ENCODE assay signal across 17 cellular contexts in the genomic region with DNA sequence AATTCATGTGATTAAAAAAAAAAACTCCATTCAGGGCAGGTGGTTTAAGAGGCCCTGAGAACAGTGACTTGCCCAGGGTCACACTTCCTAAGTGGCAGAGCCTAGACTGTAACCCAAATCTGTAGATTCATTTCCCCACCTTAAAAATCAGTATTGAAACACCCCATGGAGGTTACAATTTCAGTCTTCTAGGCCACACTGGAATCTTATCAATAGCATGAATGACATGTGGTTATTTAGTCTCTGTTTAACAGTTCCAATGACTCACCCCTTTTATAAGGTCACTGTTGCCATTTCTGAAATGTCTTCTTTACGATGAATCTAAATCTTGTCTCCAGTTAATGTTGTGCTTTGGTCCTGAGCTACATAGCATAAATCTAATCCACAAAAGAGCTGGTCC.
DNase-seq lines count a peak whose midpoint lies in the region; ATAC-seq, FAIRE-seq and TF ChIP-seq lines count a peak whose summit lies in the region.
"Had no signal": no experiment of that assay in that cellular context is flagged by ENCODE, and none has a peak within 500 bp of the region (broad histone marks: within the 10 kb centered on the region; RNA-seq: fewer than 3 reads in every experiment).

No MANE protein-coding gene starts in this region.

- no peak overlapping the region for H2AFZ ChIP-seq in trophoblast cell (ENCODE audit: insufficient read depth, low read length, poor library complexity)

- H3K4ac ChIP-seq in trophoblast cell (ENCODE audit: low read depth, low read length) = no peak overlapping the region

- H3K9me3 Mint-ChIP-seq in Calu3 (ENCODE audit: low read depth, unreplicated experiment) = no peaks in the 10 kb centered on the region

- H4K8ac ChIP-seq in trophoblast cell (ENCODE audit: low read depth, low read length) = no peak overlapping the region

- BruUV-seq in Calu3 (replicated peaks; lab: Mats Ljungman, UMichigan) = no TSS peak

- no peaks in the 10 kb centered on the region for H3K36me3 ChIP-seq in brain microvascular endothelial cell (replicated peaks)
- peaks cover 0 to 1% of the 10 kb centered on the region in 2 experiments for H3K36me3 ChIP-seq in trophoblast cell (ENCODE audit: control insufficient read depth in 1 of 2, insufficient read depth in 2 of 2, low read length in 2 of 2)
- no peaks in the 10 kb centered on the region for H3K36me3 ChIP-seq in kidney (ENCODE audit: control insufficient read depth in 1 of 2, insufficient read depth in 2 of 2, low read length in 2 of 2)

- H3K4me1 Mint-ChIP-seq in Calu3 (ENCODE audit: low read depth, unreplicated experiment) = peaks cover 29% of the 10 kb centered on the region

- H3K4me3 Mint-ChIP-seq in Calu3 (ENCODE audit: low read depth, unreplicated experiment) = no peak overlapping the region

- H3K36me3 Mint-ChIP-seq in Calu3 (ENCODE audit: insufficient read depth, unreplicated experiment) = no peaks in the 10 kb centered on the region

- no peaks in the 10 kb centered on the region for H3K9me3 ChIP-seq in trophoblast cell (ENCODE audit: insufficient read depth, low read depth, low read length)
- no peaks in the 10 kb centered on the region for H3K9me3 ChIP-seq in kidney (ENCODE audit: control insufficient read depth in 1 of 2, low read length in 2 of 2)

- H2BK120ac ChIP-seq in trophoblast cell (ENCODE audit: insufficient read depth, low read length, poor library complexity) = no peak overlapping the region

- CTCF ChIA-PET in Calu3 (lab: Charles Lee) = interaction anchor here (1.8 kb wide), 1 partner anchor 12 kb away, joined by 3 read pairs; no protein-coding TSS in a partner anchor
- CTCF ChIA-PET in HEK293T (lab: Yijun Ruan, JAX) = interaction anchor here (0.6 kb wide), 1 partner anchor 65 kb away, joined by 4 read pairs; no protein-coding TSS in a partner anchor

- intact Hi-C loops in Calu3 (cut with micrococcal nuclease; ENCODE audit: unreplicated experiment) (no loop called here), kidney (cut with DNase I) (no loop called here)

- H3K4me3 ChIP-seq in brain microvascular endothelial cell (ENCODE audit: low read depth, low read length) (no peak overlapping the region), trophoblast cell (ENCODE audit: low read depth, low read length) (no peak overlapping the region), kidney (ENCODE audit: low read length in 2 of 2) (no peak overlapping the region)

- no peak overlapping the region for H2BK5ac ChIP-seq in trophoblast cell (ENCODE audit: low read depth, low read length, poor library complexity)

- no peak overlapping the region for H3K14ac ChIP-seq in trophoblast cell (ENCODE audit: low read length)

- no peak overlapping the region for H3K9ac ChIP-seq in trophoblast cell (ENCODE audit: low read length)
- no peak overlapping the region for H3K9ac ChIP-seq in kidney (ENCODE audit: low read length in 2 of 2)

- H3K27me3 Mint-ChIP-seq in Calu3 (ENCODE audit: unreplicated experiment) = no peaks in the 10 kb centered on the region

- in situ Hi-C loops in brain microvascular endothelial cell (cut with HindIII; ENCODE audit: low pct_ligation_motif_present, low sequenced_read_pairs) = no loop called here

- no peak overlapping the region for H3K23ac ChIP-seq in trophoblast cell (ENCODE audit: low read length)

- peak overlapping the region; percentile 72 for H3K27ac Mint-ChIP-seq in Calu3 (ENCODE audit: unreplicated experiment)

- POLR2A ChIA-PET in HEK293T (lab: Yijun Ruan, JAX) = interaction anchor here (1.3 kb wide), 1 partner anchor 328 kb away, joined by 3 read pairs; a partner anchor contains a TSS

- H3K27ac ChIP-seq in brain microvascular endothelial cell (peak overlapping the region; percentile 34), trophoblast cell (ENCODE audit: low read depth, low read length) (no peak overlapping the region), kidney (ENCODE audit: low read depth in 2 of 2, low read length in 2 of 2) (no peak overlapping the region)
- H3K27ac ChIP-seq: C4-2B had no signal

- H3K79me2 ChIP-seq in trophoblast cell (ENCODE audit: control insufficient read depth, insufficient read depth, low read length, poor library complexity) = no peaks in the 10 kb centered on the region

- H3K4me2 ChIP-seq in trophoblast cell (ENCODE audit: low read length) = no peak overlapping the region

- no peak for ATAC-seq in HG02981 (IDR thresholded peaks at IDR 0.05; ENCODE audit: unreplicated experiment)

- H3K18ac ChIP-seq in trophoblast cell (ENCODE audit: low read length) = no peak overlapping the region

- H4K91ac ChIP-seq in trophoblast cell (ENCODE audit: low read depth, low read length) = no peak overlapping the region

- no CpG with 5 or more reads among the region's 1 CpG for WGBS in trophoblast cell (ENCODE audit: extremely low coverage, insufficient coverage, insufficient read length)

- H3K27me3 ChIP-seq in brain microvascular endothelial cell (replicated peaks) (no peaks in the 10 kb centered on the region), trophoblast cell (ENCODE audit: insufficient read depth, low read length) (no peaks in the 10 kb centered on the region)

- no peak for FAIRE-seq in kidney (lab: Jason Lieb, UNC)

- H3K79me1 ChIP-seq in trophoblast cell (ENCODE audit: low read length) = no peaks in the 10 kb centered on the region

- H2AK5ac ChIP-seq in trophoblast cell (ENCODE audit: low read length) = no peak overlapping the region

- H2BK12ac ChIP-seq in trophoblast cell (ENCODE audit: low read length) = no peak overlapping the region

- TF ChIP-seq CTCF in Calu3 (IDR thresholded peaks at IDR 0.05; ENCODE audit: unreplicated experiment) = no peak
- TF ChIP-seq CTCF in brain microvascular endothelial cell (IDR thresholded peaks at IDR 0.05; ENCODE audit: low read depth, low read length, missing control alignments) = no peak
- no peak for TF ChIP-seq CTCF in kidney (IDR thresholded peaks at IDR 0.05; ENCODE audit: borderline replicate concordance, extremely low read depth, insufficient read depth)

- H3K4me1 ChIP-seq in trophoblast cell (ENCODE audit: control insufficient read depth in 1 of 2, insufficient read depth in 2 of 2, low read length in 2 of 2) (peaks cover 2% of the 10 kb centered on the region in 2 experiments), kidney (ENCODE audit: control insufficient read depth in 1 of 2, insufficient read depth in 1 of 2, low read depth in 1 of 2, low read length in 2 of 2) (no peaks in the 10 kb centered on the region)

- DNase-seq in activated T-cell treated with anti-CD3 and anti-CD28 coated beads for 48 hours (ENCODE audit: low read depth) (peak; percentile 18), Calu3 (no peak), HEK293T (ENCODE audit: extremely low spot score) (no peak), brain microvascular endothelial cell (no peak), trophoblast cell (no peak), kidney (no peak)
- DNase-seq in activated T-cell treated with anti-CD3 and anti-CD28 coated beads, Interleukin-2, amount 50 U/mL, for 1 hour = no peak
- DNase-seq: DMS 273 treated with DMSO at 0.1 percent for 48 hours, IMR-90, Karpas-422, MM.1S, NCI-H1092 treated with DMSO at 0.1 percent for 48 hours, NCI-H2081 treated with DMSO at 0.1 percent for 48 hours, NCI-H510A, NCI-H774 had no signal

- H4K12ac ChIP-seq in trophoblast cell (ENCODE audit: low read depth, low read length) = no peak overlapping the region

TF ChIP-seq in HEK293T, 16 proteins besides CTCF, POLR2A, EP300 and RAD21:
- no peak for TF ChIP-seq BHLHE40 (IDR thresholded peaks at IDR 0.05; ENCODE audit: borderline replicate concordance)
- no peak for TF ChIP-seq SUZ12 (IDR thresholded peaks at IDR 0.05)
- TF ChIP-seq, protein P1, sequence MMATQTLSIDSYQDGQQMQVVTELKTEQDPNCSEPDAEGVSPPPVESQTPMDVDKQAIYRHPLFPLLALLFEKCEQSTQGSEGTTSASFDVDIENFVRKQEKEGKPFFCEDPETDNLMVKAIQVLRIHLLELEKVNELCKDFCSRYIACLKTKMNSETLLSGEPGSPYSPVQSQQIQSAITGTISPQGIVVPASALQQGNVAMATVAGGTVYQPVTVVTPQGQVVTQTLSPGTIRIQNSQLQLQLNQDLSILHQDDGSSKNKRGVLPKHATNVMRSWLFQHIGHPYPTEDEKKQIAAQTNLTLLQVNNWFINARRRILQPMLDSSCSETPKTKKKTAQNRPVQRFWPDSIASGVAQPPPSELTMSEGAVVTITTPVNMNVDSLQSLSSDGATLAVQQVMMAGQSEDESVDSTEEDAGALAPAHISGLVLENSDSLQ (IDR thresholded peaks at IDR 0.05) = 0 out of 2 replicates have a peak, but pooled peaks have one; percentile 34
